19 cellular contexts compared by ENCODE assay signal in the genomic region with DNA sequence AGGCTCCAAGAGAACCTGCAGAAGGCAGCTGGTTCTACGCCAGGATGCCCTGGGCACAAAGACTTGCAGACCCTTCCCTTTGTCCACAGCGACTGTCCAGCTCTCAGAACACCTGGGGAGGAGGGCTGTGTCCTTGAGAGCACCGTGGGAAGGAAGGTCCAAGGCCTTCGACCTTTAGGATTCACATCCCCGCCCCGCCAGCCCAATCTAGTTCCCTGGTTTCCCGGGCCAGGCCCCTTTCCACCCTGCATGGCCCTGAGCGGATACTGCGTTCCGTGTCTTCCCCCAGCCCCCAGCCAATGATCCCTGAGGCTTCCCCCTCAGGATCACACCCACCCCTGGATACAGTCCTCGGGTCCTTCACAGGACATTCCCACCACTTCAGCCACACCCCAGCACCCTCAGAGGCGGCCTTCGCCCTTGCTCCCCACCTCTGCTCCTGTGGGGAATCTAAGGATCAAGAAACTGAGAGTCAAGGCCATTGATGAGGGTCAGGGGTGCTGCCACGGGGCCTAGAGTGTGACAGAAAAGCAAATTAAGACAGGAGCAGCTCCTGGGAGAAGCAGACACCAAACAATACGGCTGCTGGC. TPM values are rescaled to one million over a fixed set of nuclear protein-coding genes. Genes with fewer than 3 reads are reported as not detected.
A peak's percentile ranks its signal among the peaks of the same experiment; 100 is the strongest.
DNase-seq lines count a peak whose midpoint lies in the region; ATAC-seq and TF ChIP-seq lines count a peak whose summit lies in the region.
"Had no signal": no experiment of that assay in that cellular context is flagged by ENCODE, and none has a peak within 500 bp of the region (broad histone marks: within the 10 kb centered on the region; RNA-seq: fewer than 3 reads in every experiment).

No MANE protein-coding gene starts in this region.

- H3K27me3 Mint-ChIP-seq in CD14-positive monocyte (ENCODE audit: low read depth in 3 of 3) = peaks cover 0 to 10% (median 0%) of the 10 kb centered on the region in 3 donors
- no peaks in the 10 kb centered on the region for H3K27me3 Mint-ChIP-seq in Calu3 (ENCODE audit: unreplicated experiment)
- H3K27me3 Mint-ChIP-seq in activated CD4-positive, alpha-beta T cell treated with anti-CD3 and anti-CD28 coated beads, Interleukin-2, amount 10 ng/mL, durations not matched to agents 7 days and 5 days = no peaks in the 10 kb centered on the region
- H3K27me3 Mint-ChIP-seq: CD4-positive, CD25-positive, alpha-beta regulatory T cell had no signal

- H3K9me3 ChIP-seq in osteoblast (ENCODE audit: low read depth, low read length) = peaks cover 3% of the 10 kb centered on the region
- H3K9me3 ChIP-seq: Caco-2, HAP-1 had no signal

- H4K20me1 ChIP-seq in osteoblast (ENCODE audit: insufficient read depth, low read length) = peaks cover 6% of the 10 kb centered on the region

- intact Hi-C loops in CD14-positive monocyte (cut with micrococcal nuclease) = no loop called here
- intact Hi-C loops in Calu3 (cut with micrococcal nuclease; ENCODE audit: unreplicated experiment) = no loop called here

- ATAC-seq in GM21786 (IDR thresholded peaks at IDR 0.05; ENCODE audit: unreplicated experiment) = no peak
- ATAC-seq: CD8-positive, alpha-beta T cell; GM12878; GM23338 had no signal

- H3K27ac ChIP-seq in osteoblast (ENCODE audit: low read depth, low read length) = no peak overlapping the region

- CTCF ChIA-PET in Calu3 (lab: Charles Lee) = no interaction called here
- CTCF ChIA-PET in activated CD4-positive, alpha-beta T cell treated with anti-CD3 and anti-CD28 coated beads, Interleukin-2, amount 10 ng/mL, durations not matched to agents 7 days and 5 days (lab: Charles Lee) = interaction anchor here (0.6 to 1.5 kb wide), 2 partner anchors 66 to 158 kb away, joined by 3 to 5 read pairs; no protein-coding TSS in a partner anchor

- H3K4me1 ChIP-seq in osteoblast (ENCODE audit: insufficient read depth, low read length) = no peaks in the 10 kb centered on the region
- H3K4me1 ChIP-seq: Caco-2, HAP-1 had no signal

- H3K4me3 ChIP-seq in osteoblast (ENCODE audit: insufficient read depth, low read length) = no peak overlapping the region
- H3K4me3 ChIP-seq: GM12878, GM23338, HAP-1 had no signal

- H3K27me3 ChIP-seq in osteoblast (ENCODE audit: insufficient read depth, low read length) = no peaks in the 10 kb centered on the region

- H3K4me3 Mint-ChIP-seq in CD14-positive monocyte = no peak overlapping the region
- no peak overlapping the region for H3K4me3 Mint-ChIP-seq in Calu3 (ENCODE audit: low read depth, unreplicated experiment)
- H3K4me3 Mint-ChIP-seq in activated CD4-positive, alpha-beta T cell treated with anti-CD3 and anti-CD28 coated beads, Interleukin-2, amount 10 ng/mL, durations not matched to agents 7 days and 5 days = no peak overlapping the region
- H3K4me3 Mint-ChIP-seq: CD8-positive, alpha-beta T cell; GM23338; HFFc6 had no signal

- H3K36me3 ChIP-seq in osteoblast (ENCODE audit: insufficient read depth, low read length) = no peaks in the 10 kb centered on the region
- H3K36me3 ChIP-seq: HAP-1 had no signal

- H3K4me2 ChIP-seq in osteoblast (ENCODE audit: insufficient read depth, low read length) = no peak overlapping the region
- H3K4me2 ChIP-seq: GM23338 had no signal

- TF ChIP-seq CTCF in CD14-positive monocyte (IDR thresholded peaks at IDR 0.05) (no peak), Calu3 (IDR thresholded peaks at IDR 0.05; ENCODE audit: unreplicated experiment) (no peak), osteoblast (IDR thresholded peaks at IDR 0.05; ENCODE audit: extremely low read depth, low read depth, low read length) (no peak)

- H3K4me1 Mint-ChIP-seq in CD14-positive monocyte (peaks cover 30% of the 10 kb centered on the region), Calu3 (ENCODE audit: low read depth, unreplicated experiment) (peaks cover 6% of the 10 kb centered on the region)
- peaks cover 33% of the 10 kb centered on the region for H3K4me1 Mint-ChIP-seq in activated CD4-positive, alpha-beta T cell treated with anti-CD3 and anti-CD28 coated beads, Interleukin-2, amount 10 ng/mL, durations not matched to agents 7 days and 5 days

- POLR2A ChIA-PET in activated CD4-positive, alpha-beta T cell treated with anti-CD3 and anti-CD28 coated beads, Interleukin-2, amount 10 ng/mL, durations not matched to agents 7 days and 5 days (lab: Charles Lee) = no interaction called here

- H3K27ac Mint-ChIP-seq in CD14-positive monocyte (peak overlapping the region in 5 of 7 donors; percentile 2 to 93 (median 46)), Calu3 (ENCODE audit: unreplicated experiment) (peak overlapping the region; percentile 42)
- no peak overlapping the region for H3K27ac Mint-ChIP-seq in activated CD4-positive, alpha-beta T cell treated with anti-CD3 and anti-CD28 coated beads, Interleukin-2, amount 10 ng/mL, durations not matched to agents 7 days and 5 days
- H3K27ac Mint-ChIP-seq: CD4-positive, CD25-positive, alpha-beta regulatory T cell; CD8-positive, alpha-beta T cell; GM23338; HFFc6 had no signal

- peaks cover 3% of the 10 kb centered on the region for H3K79me2 ChIP-seq in osteoblast (ENCODE audit: insufficient read depth, low read length)

- H3K36me3 Mint-ChIP-seq in CD14-positive monocyte (peaks cover 50 to 69% of the 10 kb centered on the region in 2 donors), Calu3 (ENCODE audit: insufficient read depth, unreplicated experiment) (peaks cover 8% of the 10 kb centered on the region)
- peaks cover 35% of the 10 kb centered on the region for H3K36me3 Mint-ChIP-seq in activated CD4-positive, alpha-beta T cell treated with anti-CD3 and anti-CD28 coated beads, Interleukin-2, amount 10 ng/mL, durations not matched to agents 7 days and 5 days (ENCODE audit: low read depth)

- BruUV-seq in Calu3 (replicated peaks; lab: Mats Ljungman, UMichigan) = no TSS peak

- no peak overlapping the region for H2AFZ ChIP-seq in osteoblast (ENCODE audit: low read length)
- H2AFZ ChIP-seq: GM23338 had no signal

- DNase-seq in CD14-positive monocyte (ENCODE audit: low spot score) = no peak
- no peak for DNase-seq in Calu3
- peak; percentile 77 for DNase-seq in osteoblast (ENCODE audit: insufficient read length, low spot score, missing footprints)
- DNase-seq in activated CD4-positive, alpha-beta T cell treated with anti-CD3 and anti-CD28 coated beads, Interleukin-2, amount 10 ng/mL, durations not matched to agents 7 days and 5 days = no peak
- no peak for DNase-seq in T-helper 9 cell
- DNase-seq: C1 segment of cervical spinal cord; Caco-2; CD4-positive, CD25-positive, alpha-beta regulatory T cell; CD8-positive, alpha-beta T cell; DMS 273 treated with DMSO at 0.1 percent for 48 hours; DMS79; EL; GDM1; HFFc6 had no signal

- peaks cover 0 to 25% (median 18%) of the 10 kb centered on the region in 7 donors for H3K9me3 Mint-ChIP-seq in CD14-positive monocyte
- peaks cover 7% of the 10 kb centered on the region for H3K9me3 Mint-ChIP-seq in Calu3 (ENCODE audit: low read depth, unreplicated experiment)
- peaks cover 8% of the 10 kb centered on the region for H3K9me3 Mint-ChIP-seq in activated CD4-positive, alpha-beta T cell treated with anti-CD3 and anti-CD28 coated beads, Interleukin-2, amount 10 ng/mL, durations not matched to agents 7 days and 5 days
- H3K9me3 Mint-ChIP-seq: CD8-positive, alpha-beta T cell had no signal

RNA-seq across cellular contexts. Expression of a gene that starts 9.1 kb away (rescaled TPM):
- 1 to 10 TPM; 5.6 to 5.8 TPM for polyA plus RNA-seq in CD14-positive monocyte
- total RNA-seq in Calu3 (2022) = 14.4 and 22.8 TPM in 2 replicates
- total RNA-seq in osteoblast = 14.1 and 16.3 TPM in 2 replicates
- 10 to 100 TPM; 15.4 to 16.0 TPM for total RNA-seq in activated CD4-positive, alpha-beta T cell treated with anti-CD3 and anti-CD28 coated beads, Interleukin-2, amount 10 ng/mL, durations not matched to agents 7 days and 5 days

RNA-seq across cellular contexts. Expression of a gene that starts 9.6 kb away (rescaled TPM):
- polyA plus RNA-seq in CD14-positive monocyte = 100 to 1,000 TPM; 288 to 294 TPM
- total RNA-seq in Calu3 (2022) (371 and 407 TPM in 2 replicates), osteoblast (114 and 118 TPM in 2 replicates)
- 100 to 1,000 TPM; 142 to 148 TPM for total RNA-seq in activated CD4-positive, alpha-beta T cell treated with anti-CD3 and anti-CD28 coated beads, Interleukin-2, amount 10 ng/mL, durations not matched to agents 7 days and 5 days

RNA-seq across cellular contexts. Expression of a gene that starts 30.3 kb away (rescaled TPM):
- not detected for polyA plus RNA-seq in CD14-positive monocyte
- total RNA-seq in Calu3 (2022) = 37.5 and 49.2 TPM in 2 replicates
- total RNA-seq in osteoblast = 2.7 and 4.3 TPM in 2 replicates
- total RNA-seq in activated CD4-positive, alpha-beta T cell treated with anti-CD3 and anti-CD28 coated beads, Interleukin-2, amount 10 ng/mL, durations not matched to agents 7 days and 5 days = under 1 TPM; 0.23 to 0.35 TPM
- total RNA-seq: A673 had no signal
- polyA plus RNA-seq: CD4-positive, CD25-positive, alpha-beta regulatory T cell had no signal

RNA-seq across cellular contexts. Expression of a gene that starts 46.0 kb away (rescaled TPM):
- under 1 TPM; 0.23 to 0.85 TPM for polyA plus RNA-seq in CD14-positive monocyte
- total RNA-seq in Calu3 (2022) = 24.6 and 27.4 TPM in 2 replicates
- total RNA-seq in osteoblast = 15.3 and 19.5 TPM in 2 replicates
- total RNA-seq in activated CD4-positive, alpha-beta T cell treated with anti-CD3 and anti-CD28 coated beads, Interleukin-2, amount 10 ng/mL, durations not matched to agents 7 days and 5 days = under 1 TPM; 0.65 to 0.69 TPM

RNA-seq across cellular contexts. Expression of a gene that starts 47.1 kb away (rescaled TPM):
- not detected for polyA plus RNA-seq in CD14-positive monocyte
- total RNA-seq in Calu3 (2022) (0.14 and 0.29 TPM in 2 replicates), osteoblast (0.36 TPM in 1 of 2 replicates, not detected in the other)
- total RNA-seq in activated CD4-positive, alpha-beta T cell treated with anti-CD3 and anti-CD28 coated beads, Interleukin-2, amount 10 ng/mL, durations not matched to agents 7 days and 5 days = not detected
- total RNA-seq: A673; Caco-2; CD4-positive, CD25-positive, alpha-beta regulatory T cell; CD8-positive, alpha-beta T cell; GM12878; GM23338 had no signal
- polyA plus RNA-seq: CD4-positive, CD25-positive, alpha-beta regulatory T cell had no signal
